1 cellular context compared by ENCODE assay signal in the genomic region with DNA sequence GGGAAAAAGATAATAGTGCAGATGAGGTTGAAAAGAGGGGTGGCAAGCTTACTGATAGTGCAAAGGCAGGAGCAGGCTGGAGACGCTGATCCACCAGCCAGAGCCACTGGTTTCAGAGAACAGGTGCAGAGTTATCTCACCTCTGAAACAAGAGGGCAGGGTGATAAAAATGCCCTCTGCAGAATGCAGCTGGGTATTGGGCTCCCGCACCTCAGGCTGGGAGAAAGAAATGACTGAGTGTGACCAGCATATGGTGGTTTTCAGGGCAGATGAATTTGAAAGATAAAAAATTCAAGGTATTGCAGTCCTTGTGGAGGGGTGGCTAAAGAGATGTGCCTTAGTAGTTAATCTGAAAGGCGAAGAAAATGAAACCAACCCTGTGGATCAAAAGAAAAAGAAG.
TF ChIP-seq lines count a peak whose summit lies in the region.

No MANE protein-coding gene starts in this region.

TF ChIP-seq in GM12878, 131 proteins besides CTCF, POLR2A, EP300 and RAD21:
- no peak for TF ChIP-seq SIX5 (IDR thresholded peaks at IDR 0.05; ENCODE audit: low read depth, low read length, severe bottlenecking)
- TF ChIP-seq ATF7 (IDR thresholded peaks at IDR 0.05; ENCODE audit: low read depth), result no peak
- TF ChIP-seq NFXL1 (IDR thresholded peaks at IDR 0.05; ENCODE audit: borderline replicate concordance), result no peak
- TF ChIP-seq MYC (IDR thresholded peaks at IDR 0.05; ENCODE audit: insufficient read depth, insufficient read length, insufficient replicate concordance, low read length, severe bottlenecking), result no peak
- no peak for TF ChIP-seq BACH1 (IDR thresholded peaks at IDR 0.05; ENCODE audit: borderline replicate concordance)
- no peak for TF ChIP-seq STAT1 (conservative IDR thresholded peaks at IDR 0.05)
- TF ChIP-seq RUNX3 (IDR thresholded peaks at IDR 0.05; ENCODE audit: low read length), result no peak
- TF ChIP-seq, protein P1, sequence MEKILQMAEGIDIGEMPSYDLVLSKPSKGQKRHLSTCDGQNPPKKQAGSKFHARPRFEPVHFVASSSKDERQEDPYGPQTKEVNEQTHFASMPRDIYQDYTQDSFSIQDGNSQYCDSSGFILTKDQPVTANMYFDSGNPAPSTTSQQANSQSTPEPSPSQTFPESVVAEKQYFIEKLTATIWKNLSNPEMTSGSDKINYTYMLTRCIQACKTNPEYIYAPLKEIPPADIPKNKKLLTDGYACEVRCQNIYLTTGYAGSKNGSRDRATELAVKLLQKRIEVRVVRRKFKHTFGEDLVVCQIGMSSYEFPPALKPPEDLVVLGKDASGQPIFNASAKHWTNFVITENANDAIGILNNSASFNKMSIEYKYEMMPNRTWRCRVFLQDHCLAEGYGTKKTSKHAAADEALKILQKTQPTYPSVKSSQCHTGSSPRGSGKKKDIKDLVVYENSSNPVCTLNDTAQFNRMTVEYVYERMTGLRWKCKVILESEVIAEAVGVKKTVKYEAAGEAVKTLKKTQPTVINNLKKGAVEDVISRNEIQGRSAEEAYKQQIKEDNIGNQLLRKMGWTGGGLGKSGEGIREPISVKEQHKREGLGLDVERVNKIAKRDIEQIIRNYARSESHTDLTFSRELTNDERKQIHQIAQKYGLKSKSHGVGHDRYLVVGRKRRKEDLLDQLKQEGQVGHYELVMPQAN (conservative IDR thresholded peaks at IDR 0.05), result no peak
- no peak for TF ChIP-seq RELA (IDR thresholded peaks at IDR 0.05; ENCODE audit: borderline replicate concordance, partially characterized antibody)
- no peak for TF ChIP-seq PAX8 (IDR thresholded peaks at IDR 0.05)
- TF ChIP-seq KAT2A (conservative IDR thresholded peaks at IDR 0.05; ENCODE audit: control insufficient read depth, low read depth, low read length), result no peak
- TF ChIP-seq, protein P2, sequence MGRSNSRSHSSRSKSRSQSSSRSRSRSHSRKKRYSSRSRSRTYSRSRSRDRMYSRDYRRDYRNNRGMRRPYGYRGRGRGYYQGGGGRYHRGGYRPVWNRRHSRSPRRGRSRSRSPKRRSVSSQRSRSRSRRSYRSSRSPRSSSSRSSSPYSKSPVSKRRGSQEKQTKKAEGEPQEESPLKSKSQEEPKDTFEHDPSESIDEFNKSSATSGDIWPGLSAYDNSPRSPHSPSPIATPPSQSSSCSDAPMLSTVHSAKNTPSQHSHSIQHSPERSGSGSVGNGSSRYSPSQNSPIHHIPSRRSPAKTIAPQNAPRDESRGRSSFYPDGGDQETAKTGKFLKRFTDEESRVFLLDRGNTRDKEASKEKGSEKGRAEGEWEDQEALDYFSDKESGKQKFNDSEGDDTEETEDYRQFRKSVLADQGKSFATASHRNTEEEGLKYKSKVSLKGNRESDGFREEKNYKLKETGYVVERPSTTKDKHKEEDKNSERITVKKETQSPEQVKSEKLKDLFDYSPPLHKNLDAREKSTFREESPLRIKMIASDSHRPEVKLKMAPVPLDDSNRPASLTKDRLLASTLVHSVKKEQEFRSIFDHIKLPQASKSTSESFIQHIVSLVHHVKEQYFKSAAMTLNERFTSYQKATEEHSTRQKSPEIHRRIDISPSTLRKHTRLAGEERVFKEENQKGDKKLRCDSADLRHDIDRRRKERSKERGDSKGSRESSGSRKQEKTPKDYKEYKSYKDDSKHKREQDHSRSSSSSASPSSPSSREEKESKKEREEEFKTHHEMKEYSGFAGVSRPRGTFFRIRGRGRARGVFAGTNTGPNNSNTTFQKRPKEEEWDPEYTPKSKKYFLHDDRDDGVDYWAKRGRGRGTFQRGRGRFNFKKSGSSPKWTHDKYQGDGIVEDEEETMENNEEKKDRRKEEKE (IDR thresholded peaks at IDR 0.05), result no peak
- TF ChIP-seq YY1 (IDR thresholded peaks at IDR 0.05; ENCODE audit: low read depth, low read length), result no peak
- TF ChIP-seq GATAD2B (conservative IDR thresholded peaks at IDR 0.05; ENCODE audit: low read depth), result no peak
- no peak for TF ChIP-seq JUNB (IDR thresholded peaks at IDR 0.05)
- TF ChIP-seq ZBED1 (IDR thresholded peaks at IDR 0.05; ENCODE audit: borderline replicate concordance), result no peak
- TF ChIP-seq ETV6 (conservative IDR thresholded peaks at IDR 0.05 in 1 of 2, IDR thresholded peaks at IDR 0.05 in 1 of 2; ENCODE audit: borderline replicate concordance in 1 of 2, low read depth in 1 of 2), result no peak
- no peak for TF ChIP-seq SPI1 (IDR thresholded peaks at IDR 0.05; ENCODE audit: borderline replicate concordance, insufficient read depth, low read depth, low read length)
